Comparison of ENCODE assay signal across 12 cellular contexts in the genomic region with DNA sequence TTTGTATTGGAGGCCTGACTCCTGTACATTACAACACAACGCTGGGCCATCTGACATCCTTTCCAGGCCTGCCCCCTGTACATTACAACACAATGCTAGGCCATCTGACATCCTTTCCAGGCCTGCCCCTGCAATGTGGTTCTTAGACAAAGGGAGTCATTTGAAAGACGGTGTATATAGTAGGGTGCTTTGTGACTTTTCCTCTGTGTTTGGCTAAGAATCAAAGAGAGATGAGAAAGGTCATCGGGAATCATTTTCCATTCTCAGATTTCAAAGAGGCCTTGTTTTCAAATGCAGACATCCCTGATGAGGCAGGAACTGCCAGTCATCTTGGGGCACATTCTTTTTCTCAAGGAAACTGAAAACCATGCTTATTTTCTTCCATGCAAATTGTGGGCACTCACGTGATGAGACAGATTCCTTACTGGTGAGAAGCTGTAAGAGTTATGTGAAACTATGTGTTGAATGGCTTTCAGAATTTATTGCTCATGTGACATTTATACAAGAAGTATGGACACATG.
DNase-seq lines count a peak whose midpoint lies in the region; FAIRE-seq and TF ChIP-seq lines count a peak whose summit lies in the region.
"Had no signal": no experiment of that assay in that cellular context is flagged by ENCODE, and none has a peak within 500 bp of the region (broad histone marks: within the 10 kb centered on the region; RNA-seq: fewer than 3 reads in every experiment).

No MANE protein-coding gene starts in this region.

- H3K4me1 ChIP-seq in astrocyte (ENCODE audit: insufficient read depth, low read length) (peaks cover 13% of the 10 kb centered on the region), SJCRH30 (no peaks in the 10 kb centered on the region)

- H3K4me2 ChIP-seq in astrocyte (ENCODE audit: low read length): peak overlapping the region; percentile 48

- peak overlapping the region; percentile 61 for H3K9ac ChIP-seq in astrocyte (ENCODE audit: low read length)

- H3K27me3 Mint-ChIP-seq in astrocyte (ENCODE audit: low read depth, unreplicated experiment) (no peaks in the 10 kb centered on the region), type B pancreatic cell (no peaks in the 10 kb centered on the region)

- H3K4me3 ChIP-seq in astrocyte (ENCODE audit: insufficient read depth, low read depth, low read length) (no peak overlapping the region), SJCRH30 (no peak overlapping the region)

- H3K79me2 ChIP-seq in astrocyte (ENCODE audit: insufficient read depth, low read length): no peaks in the 10 kb centered on the region

- no peak for TF ChIP-seq CTCF in astrocyte (IDR thresholded peaks at IDR 0.05; ENCODE audit: insufficient read depth, low read depth, low read length)
- TF ChIP-seq CTCF in type B pancreatic cell (conservative IDR thresholded peaks at IDR 0.05): no peak

- H3K36me3 ChIP-seq in astrocyte (ENCODE audit: insufficient read depth, low read length): no peaks in the 10 kb centered on the region
- H3K36me3 ChIP-seq in SJCRH30: no peaks in the 10 kb centered on the region

- no peaks in the 10 kb centered on the region for H3K9me3 ChIP-seq in astrocyte (ENCODE audit: insufficient read depth, low read depth, low read length)
- H3K9me3 ChIP-seq in SJCRH30 (replicated peaks): no peaks in the 10 kb centered on the region

- peak; percentile 98 for FAIRE-seq in astrocyte (lab: Jason Lieb, UNC)

- H3K4me3 Mint-ChIP-seq in astrocyte (ENCODE audit: unreplicated experiment): no peak overlapping the region
- no peak overlapping the region for H3K4me3 Mint-ChIP-seq in type B pancreatic cell
- H3K4me3 Mint-ChIP-seq: activated CD4-positive, alpha-beta memory T cell treated with anti-CD3 and anti-CD28 coated beads for 36 hours; activated naive CD8-positive, alpha-beta T cell treated with anti-CD3 and anti-CD28 coated beads, Interleukin-2, amount 10 ng/mL, durations not matched to agents 7 days and 5 days had no signal

- H4K20me1 ChIP-seq in astrocyte (ENCODE audit: insufficient read depth, low read length): no peaks in the 10 kb centered on the region

- H3K27ac Mint-ChIP-seq in astrocyte (ENCODE audit: unreplicated experiment): peak overlapping the region; percentile 90
- H3K27ac Mint-ChIP-seq in type B pancreatic cell: peak overlapping the region; percentile 72
- H3K27ac Mint-ChIP-seq: activated CD4-positive, alpha-beta memory T cell treated with anti-CD3 and anti-CD28 coated beads for 36 hours; activated naive CD8-positive, alpha-beta T cell treated with anti-CD3 and anti-CD28 coated beads, Interleukin-2, amount 10 ng/mL, durations not matched to agents 7 days and 5 days had no signal

- H3K9me3 Mint-ChIP-seq in astrocyte (ENCODE audit: unreplicated experiment): no peaks in the 10 kb centered on the region
- H3K9me3 Mint-ChIP-seq in type B pancreatic cell: peaks cover 6% of the 10 kb centered on the region
- H3K9me3 Mint-ChIP-seq: activated CD4-positive, alpha-beta memory T cell treated with anti-CD3 and anti-CD28 coated beads for 36 hours; activated naive CD8-positive, alpha-beta T cell treated with anti-CD3 and anti-CD28 coated beads, Interleukin-2, amount 10 ng/mL, durations not matched to agents 7 days and 5 days had no signal

- H2AFZ ChIP-seq in astrocyte (ENCODE audit: low read depth, low read length): no peak overlapping the region

- H3K4me1 Mint-ChIP-seq in astrocyte (ENCODE audit: low read depth, unreplicated experiment): peaks cover 18% of the 10 kb centered on the region
- peaks cover 10% of the 10 kb centered on the region for H3K4me1 Mint-ChIP-seq in type B pancreatic cell (ENCODE audit: unreplicated experiment)
- H3K4me1 Mint-ChIP-seq: activated naive CD8-positive, alpha-beta T cell treated with anti-CD3 and anti-CD28 coated beads, Interleukin-2, amount 10 ng/mL, durations not matched to agents 7 days and 5 days had no signal

- no peaks in the 10 kb centered on the region for H3K27me3 ChIP-seq in astrocyte (ENCODE audit: insufficient read depth, low read length)
- no peaks in the 10 kb centered on the region for H3K27me3 ChIP-seq in SJCRH30

- H3K27ac ChIP-seq in astrocyte (ENCODE audit: low read depth, low read length): peak overlapping the region; percentile 83
- no peak overlapping the region for H3K27ac ChIP-seq in SJCRH30
- H3K27ac ChIP-seq: HL-60 had no signal

- DNase-seq in HS-27A (ENCODE audit: low read depth) (peak; percentile 70), astrocyte (ENCODE audit: low read depth) (peak; percentile 95), hepatic stellate cell (ENCODE audit: low spot score) (peak; percentile 65), type B pancreatic cell (ENCODE audit: extremely low spot score, unreplicated experiment) (no peak), SJCRH30 (no peak), SIG-M5 (lab: John Stamatoyannopoulos, UW) (no peak)
- DNase-seq in stimulated activated CD4-positive, alpha-beta T cell treated with anti-CD3 and anti-CD28 coated beads, Interleukin-2, amount 100 ng/mL, for 24 hours: no peak
- DNase-seq: activated CD4-positive, alpha-beta memory T cell treated with anti-CD3 and anti-CD28 coated beads for 36 hours; activated naive CD8-positive, alpha-beta T cell treated with anti-CD3 and anti-CD28 coated beads, Interleukin-2, amount 10 ng/mL, durations not matched to agents 7 days and 5 days; midbrain; NCI-H2029 had no signal

- H3K36me3 Mint-ChIP-seq in astrocyte (ENCODE audit: low read depth, unreplicated experiment): no peaks in the 10 kb centered on the region
- no peaks in the 10 kb centered on the region for H3K36me3 Mint-ChIP-seq in type B pancreatic cell
- H3K36me3 Mint-ChIP-seq: activated naive CD8-positive, alpha-beta T cell treated with anti-CD3 and anti-CD28 coated beads, Interleukin-2, amount 10 ng/mL, durations not matched to agents 7 days and 5 days had no signal

Comparison
In these comparisons a context has a peak if more than half of its experiments do, and no peak if none do; other contexts are left out.
1. DNase-seq: peak in HS-27A (single experiment), astrocyte (single experiment) and hepatic stellate cell (single experiment); none in type B pancreatic cell (single experiment), stimulated activated CD4-positive, alpha-beta T cell treated with anti-CD3 and anti-CD28 coated beads, Interleukin-2, amount 100 ng/mL, for 24 hours (0 of 2), SJCRH30 (0 of 2) and SIG-M5 (single experiment).